ENCODE assay signal across 13 cellular contexts in the genomic region with DNA sequence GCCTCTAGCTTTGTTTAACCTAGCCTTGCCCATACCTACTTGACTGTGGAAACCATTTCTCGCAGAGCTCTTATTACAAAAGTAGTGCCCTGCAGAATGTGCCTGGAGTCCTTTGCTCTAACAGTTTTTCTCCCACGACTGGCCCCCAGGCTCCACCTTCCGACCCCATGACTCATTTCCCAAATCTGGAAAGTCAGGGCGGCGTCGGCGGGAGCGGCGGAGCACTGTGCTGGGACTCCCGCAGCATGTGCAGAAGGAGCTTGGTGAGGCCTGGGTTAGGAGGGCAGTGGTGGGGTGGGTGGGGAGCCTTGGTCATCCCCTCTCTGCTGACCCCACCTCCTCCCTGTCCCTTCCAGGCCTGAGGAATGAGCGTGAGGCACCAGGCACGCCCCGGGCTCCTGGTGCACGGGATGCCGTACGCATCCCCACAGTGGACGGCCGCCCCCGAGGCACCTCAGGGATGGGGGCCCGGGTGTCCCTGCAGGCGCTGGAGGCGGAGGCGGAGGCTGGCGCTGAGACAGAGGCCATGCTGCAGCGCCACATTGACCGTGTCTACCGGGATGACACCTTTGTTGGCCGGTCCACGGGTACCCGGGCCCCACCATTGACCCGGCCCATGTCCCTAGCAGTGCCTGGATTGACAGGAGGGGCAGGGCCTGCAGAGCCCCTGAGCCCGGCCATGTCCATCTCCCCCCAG. TPM values are rescaled to one million over a fixed set of nuclear protein-coding genes. Genes with fewer than 3 reads are reported as not detected.
DNase-seq lines count a peak whose midpoint lies in the region; ATAC-seq, FAIRE-seq and TF ChIP-seq lines count a peak whose summit lies in the region.
"Had no signal": no experiment of that assay in that cellular context is flagged by ENCODE, and none has a peak within 500 bp of the region (broad histone marks: within the 10 kb centered on the region; RNA-seq: fewer than 3 reads in every experiment).

No MANE protein-coding gene starts in this region.

- DNase-seq in AG20443 (ENCODE audit: low spot score) (peak; percentile 70), HPDE6-E6E7 (ENCODE audit: extremely low spot score) (peak; percentile 43), K562 (ENCODE audit: extremely low read depth in 1 of 4, low spot score in 3 of 4) (peak; percentile 42 to 61 (median 52)), kidney (peak; percentile 70), WERI-Rb-1 (no peak), NCI-H1092 treated with DMSO at 0.1 percent for 48 hours (lab: John Stamatoyannopoulos, UW) (no peak), endothelial cell (ENCODE audit: low spot score) (no peak)
- DNase-seq in effector memory CD4-positive, alpha-beta T cell = no peak
- DNase-seq: NCI-H774; stimulated activated CD4-positive, alpha-beta T cell treated with anti-CD3 and anti-CD28 coated beads, Interleukin-2, amount 100 ng/mL, for 48 hours; stimulated activated naive CD8-positive, alpha-beta T cell treated with anti-CD3 and anti-CD28 coated beads, Interleukin-15, Interleukin-2, amounts not matched to agents 100 U/mL and 50 U/mL, for 24 hours had no signal

- H3K4me3 ChIP-seq in K562 = no peak overlapping the region
- H3K4me3 ChIP-seq in kidney (ENCODE audit: low read length in 2 of 2) = no peak overlapping the region
- no peak overlapping the region for H3K4me3 ChIP-seq in WERI-Rb-1 (ENCODE audit: low read depth, low read length)
- no peak overlapping the region for H3K4me3 ChIP-seq in effector memory CD4-positive, alpha-beta T cell (ENCODE audit: insufficient read depth, low read depth, low read length, poor library complexity, severe bottlenecking)
- H3K4me3 ChIP-seq: cardiac muscle cell had no signal

- H4K20me1 ChIP-seq in K562 (replicated peaks; ENCODE audit: control insufficient read depth, insufficient read depth, low read length) = peaks cover 33% of the 10 kb centered on the region; the same call in 1 of the 2 replicates

- no peak overlapping the region for H2AFZ ChIP-seq in K562 (ENCODE audit: low read depth, low read length)

- H3K36me3 ChIP-seq in K562 (ENCODE audit: control insufficient read depth, insufficient read depth, low read length) = peaks cover 70% of the 10 kb centered on the region; the same call in 2 of the 3 replicates
- peaks cover 4 to 11% of the 10 kb centered on the region in 2 donors for H3K36me3 ChIP-seq in kidney (ENCODE audit: control insufficient read depth in 1 of 2, insufficient read depth in 2 of 2, low read length in 2 of 2)
- H3K36me3 ChIP-seq in WERI-Rb-1 = peaks cover 32% of the 10 kb centered on the region
- H3K36me3 ChIP-seq in effector memory CD4-positive, alpha-beta T cell (ENCODE audit: control insufficient read depth, insufficient read depth, low read length) = no peaks in the 10 kb centered on the region
- H3K36me3 ChIP-seq: cardiac muscle cell had no signal

- in situ Hi-C loops in K562 (cut with MboI) = loop anchor here (10.0 kb wide), 1 partner anchor 55 kb away; no protein-coding TSS in a partner anchor

- no peak overlapping the region for H3K27ac ChIP-seq in K562 (ENCODE audit: extremely low read depth, low read depth, low read length)
- no peak overlapping the region for H3K27ac ChIP-seq in kidney (ENCODE audit: low read depth in 2 of 2, low read length in 2 of 2)
- H3K27ac ChIP-seq in WERI-Rb-1 = no peak overlapping the region
- H3K27ac ChIP-seq in effector memory CD4-positive, alpha-beta T cell (ENCODE audit: insufficient read depth, low read length, poor library complexity, severe bottlenecking) = no peak overlapping the region
- H3K27ac ChIP-seq: cardiac muscle cell had no signal

- H3K4me3 Mint-ChIP-seq in endothelial cell (ENCODE audit: unreplicated experiment) = no peak overlapping the region
- H3K4me3 Mint-ChIP-seq: B cell had no signal

- TF ChIP-seq POLR2A in K562 (conservative IDR thresholded peaks at IDR 0.05) = no peak

- peaks cover 6% of the 10 kb centered on the region for H3K9me1 ChIP-seq in K562 (ENCODE audit: control insufficient read depth, insufficient read depth, low read length)

- no TSS peak for BruUV-seq in K562 (replicated peaks; lab: Mats Ljungman, UMichigan)

- TF ChIP-seq RAD21 in K562 (CRISPR knock-in tag; conservative IDR thresholded peaks at IDR 0.05 in 1 of 2, IDR thresholded peaks at IDR 0.05 in 1 of 2) = peak in 1 of 2 experiments; percentile 20; a peak in 1 of 4 replicates

- H3K27ac Mint-ChIP-seq in endothelial cell (ENCODE audit: unreplicated experiment) = no peak overlapping the region
- H3K27ac Mint-ChIP-seq: B cell had no signal

- no peak for ATAC-seq in K562
- ATAC-seq: stimulated activated naive CD8-positive, alpha-beta T cell treated with anti-CD3 and anti-CD28 coated beads, Interleukin-15, Interleukin-2, amounts not matched to agents 100 U/mL and 50 U/mL, for 24 hours had no signal

- intact Hi-C loops in K562 (cut with micrococcal nuclease) (loop anchor here (5.0 kb wide), 2 partner anchors 103 to 247 kb away; a partner anchor contains a TSS), kidney (cut with DNase I) (loop anchor here (5.0 kb wide), 1 partner anchor 57 kb away; no protein-coding TSS in a partner anchor)

- TF ChIP-seq CTCF in K562 (IDR thresholded peaks at IDR 0.05 in 2 of 3, conservative IDR thresholded peaks at IDR 0.05 in 1 of 3; ENCODE audit: insufficient read depth in 2 of 3, low read depth in 1 of 3, low read length in 3 of 3) (no peak), kidney (IDR thresholded peaks at IDR 0.05; ENCODE audit: borderline replicate concordance, extremely low read depth, insufficient read depth) (no peak), WERI-Rb-1 (IDR thresholded peaks at IDR 0.05; ENCODE audit: low read depth, low read length) (no peak), endothelial cell (IDR thresholded peaks at IDR 0.05; ENCODE audit: unreplicated experiment) (no peak)

- peaks cover 28% of the 10 kb centered on the region for H3K36me3 Mint-ChIP-seq in endothelial cell (ENCODE audit: low read depth, unreplicated experiment)

- H3K4me1 Mint-ChIP-seq in endothelial cell (ENCODE audit: unreplicated experiment) = peaks cover 19% of the 10 kb centered on the region

- peaks cover 19% of the 10 kb centered on the region; the same call in 2 of the 3 replicates for H3K79me2 ChIP-seq in K562 (ENCODE audit: control insufficient read depth, insufficient read depth, low read length)

- FAIRE-seq in K562 (lab: Jason Lieb, UNC) = peak; percentile 48
- no peak for FAIRE-seq in kidney (lab: Jason Lieb, UNC)

- no peak for TF ChIP-seq EP300 in K562 (IDR thresholded peaks at IDR 0.05; ENCODE audit: low read length)

- CTCF ChIA-PET in K562 (lab: Yijun Ruan, JAX; ENCODE audit: low intra/inter-chr PET ratio) = no interaction called here

- POLR2A ChIA-PET in K562 (lab: Yijun Ruan, JAX) = interaction anchor here (0.6 to 3.4 kb wide), 10 partner anchors 8 to 60 kb away, joined by 3 to 19 read pairs (median 4); a partner anchor contains a TSS

- H3K9ac ChIP-seq in K562 (ENCODE audit: insufficient read depth in 1 of 2, low read depth in 2 of 2, low read length in 2 of 2) (no peak overlapping the region), kidney (ENCODE audit: low read length in 2 of 2) (no peak overlapping the region)

- H3K27me3 Mint-ChIP-seq in endothelial cell (ENCODE audit: unreplicated experiment) = peaks cover 11% of the 10 kb centered on the region

- H3K9me3 ChIP-seq in K562 (replicated peaks; ENCODE audit: control insufficient read depth, insufficient read depth, low read depth, low read length) (no peaks in the 10 kb centered on the region), kidney (ENCODE audit: control insufficient read depth in 1 of 2, low read length in 2 of 2) (no peaks in the 10 kb centered on the region), WERI-Rb-1 (ENCODE audit: severe bottlenecking) (no peaks in the 10 kb centered on the region)
- H3K9me3 ChIP-seq in effector memory CD4-positive, alpha-beta T cell (ENCODE audit: control insufficient read depth, low read length) = no peaks in the 10 kb centered on the region

- H3K27me3 ChIP-seq in K562 (ENCODE audit: control insufficient read depth in 2 of 2, insufficient read depth in 2 of 2, low read length in 2 of 2) (no peaks in the 10 kb centered on the region), WERI-Rb-1 (ENCODE audit: insufficient read depth, low read depth, severe bottlenecking) (no peaks in the 10 kb centered on the region)
- H3K27me3 ChIP-seq in effector memory CD4-positive, alpha-beta T cell (replicated peaks; ENCODE audit: control insufficient read depth, insufficient read depth, low read length, poor library complexity, severe bottlenecking) = no peaks in the 10 kb centered on the region

- WGBS in K562 (ENCODE audit: insufficient coverage, low coverage, missing lambda C conversion rate) = 72% methylated on average over 27 of the region's 32 CpGs

- H3K4me2 ChIP-seq in K562 (ENCODE audit: insufficient read depth, low read length) = no peak overlapping the region

- H3K4me1 ChIP-seq in K562 (replicated peaks in 1 of 2; ENCODE audit: control insufficient read depth in 2 of 2, insufficient read depth in 2 of 2, low read length in 2 of 2) (peaks cover 12 to 49% of the 10 kb centered on the region in 2 experiments; a peak in 3 of 5 replicates), kidney (ENCODE audit: control insufficient read depth in 1 of 2, insufficient read depth in 1 of 2, low read depth in 1 of 2, low read length in 2 of 2) (peaks cover 13 to 22% of the 10 kb centered on the region in 2 donors)
- no peaks in the 10 kb centered on the region for H3K4me1 ChIP-seq in effector memory CD4-positive, alpha-beta T cell (ENCODE audit: control insufficient read depth, insufficient read depth, low read length, poor library complexity, severe bottlenecking)

- no peaks in the 10 kb centered on the region for H3K9me3 Mint-ChIP-seq in endothelial cell (ENCODE audit: unreplicated experiment)

RNA-seq across cellular contexts. Expression of a gene that starts 47.5 kb away (rescaled TPM):
- total RNA-seq in K562 (2011; cell fraction: chromatin; rRNA removed; ENCODE audit: low replicate concordance) = 469 and 618 TPM in 2 replicates
- 286 and 302 TPM in 2 replicates for total RNA-seq in K562 (2011; cell fraction: nucleolus; rRNA removed)
- 416 and 469 TPM in 2 replicates for total RNA-seq in K562 (2011; cell fraction: nucleoplasm; rRNA removed)
- total RNA-seq in K562 (2014; rRNA removed) (336 and 418 TPM in 2 replicates), K562 (2014; rRNA removed; fragmentation: Illumina TruSeq; extraction: Trizol) (207 and 229 TPM in 2 replicates), K562 (2015; rRNA removed; fragmentation: Illumina TruSeq; extraction: Trizol) (127 TPM in 2 replicates), K562 (2021) (276 and 306 TPM in 2 replicates), kidney (86.1 TPM), endothelial cell (ENCODE audit: unreplicated experiment) (73.2 TPM)
- polyA plus RNA-seq in K562 (2011; rRNA removed) (166 and 174 TPM in 2 replicates), K562 (2014; fragmentation: Illumina TruSeq; extraction: Trizol) (312 and 330 TPM in 2 replicates), K562 (2014; fragmentation: Nextera tagmentation; extraction: Ambion mirVana) (10 to 100 TPM; 66.2 to 92.8 TPM), K562 (2014; rRNA removed) (182 and 201 TPM in 2 replicates), kidney (ENCODE audit: insufficient read depth, low read depth, low replicate concordance) (24.8 TPM)
- polyA plus RNA-seq in K562 (2011; cell fraction: cytosol; rRNA removed) = 69.3 and 114 TPM in 2 replicates
- 229 and 316 TPM in 2 replicates for polyA plus RNA-seq in K562 (2011; cell fraction: nucleus; rRNA removed)
- polyA plus RNA-seq in K562 (2012) = 197 and 532 TPM in 2 replicates
- 215 and 273 TPM in 2 replicates for polyA minus RNA-seq in K562 (2011; rRNA and poly(A)+ RNA removed)
- 116 and 173 TPM in 2 replicates for polyA minus RNA-seq in K562 (2011; cell fraction: cytosol; rRNA and poly(A)+ RNA removed)
- 55.7 and 137 TPM in 2 replicates for polyA minus RNA-seq in K562 (2011; cell fraction: nucleus; rRNA and poly(A)+ RNA removed)

RNA-seq across cellular contexts. Expression of a gene that starts 47.8 kb away (rescaled TPM):
- total RNA-seq in K562 (2011; cell fraction: chromatin; rRNA removed; ENCODE audit: low replicate concordance) = 129 and 333 TPM in 2 replicates
- 72.0 and 90.1 TPM in 2 replicates for total RNA-seq in K562 (2011; cell fraction: nucleolus; rRNA removed)
- 168 and 289 TPM in 2 replicates for total RNA-seq in K562 (2011; cell fraction: nucleoplasm; rRNA removed)
- total RNA-seq in K562 (2014; rRNA removed) (22.8 and 25.7 TPM in 2 replicates), K562 (2014; rRNA removed; fragmentation: Illumina TruSeq; extraction: Trizol) (60.2 and 71.1 TPM in 2 replicates), K562 (2015; rRNA removed; fragmentation: Illumina TruSeq; extraction: Trizol) (36.3 and 45.2 TPM in 2 replicates), K562 (2021) (39.7 and 51.4 TPM in 2 replicates), kidney (40.1 TPM), endothelial cell (ENCODE audit: unreplicated experiment) (43.3 TPM)
- polyA plus RNA-seq in K562 (2011; rRNA removed) (58.9 and 59.8 TPM in 2 replicates), K562 (2014; fragmentation: Illumina TruSeq; extraction: Trizol) (29.4 and 32.9 TPM in 2 replicates), K562 (2014; fragmentation: Nextera tagmentation; extraction: Ambion mirVana) (10 to 100 TPM; 22.9 to 31.8 TPM), K562 (2014; rRNA removed) (29.3 and 37.7 TPM in 2 replicates), kidney (ENCODE audit: insufficient read depth, low read depth, low replicate concordance) (14.3 TPM)
- polyA plus RNA-seq in K562 (2011; cell fraction: cytosol; rRNA removed) = 11.6 and 25.9 TPM in 2 replicates
- polyA plus RNA-seq in K562 (2011; cell fraction: nucleus; rRNA removed) = 46.3 and 64.2 TPM in 2 replicates
- polyA plus RNA-seq in K562 (2012) = 17.6 and 23.2 TPM in 2 replicates
- 81.4 and 115 TPM in 2 replicates for polyA minus RNA-seq in K562 (2011; rRNA and poly(A)+ RNA removed)
- 23.3 and 23.8 TPM in 2 replicates for polyA minus RNA-seq in K562 (2011; cell fraction: cytosol; rRNA and poly(A)+ RNA removed)
- 27.1 and 58.4 TPM in 2 replicates for polyA minus RNA-seq in K562 (2011; cell fraction: nucleus; rRNA and poly(A)+ RNA removed)

Comparison
In these comparisons a context has a peak if more than half of its experiments do, and no peak if none do; other contexts are left out.
1. DNase-seq: peak in AG20443 (single experiment), HPDE6-E6E7 (single experiment), K562 (4 of 4) and kidney (single experiment); none in WERI-Rb-1 (single experiment), NCI-H1092 treated with DMSO at 0.1 percent for 48 hours (single experiment), effector memory CD4-positive, alpha-beta T cell (0 of 3) and endothelial cell (single experiment).